ENCODE assay signal across 10 cellular contexts in genomic region chr11:76602431-76602861, GRCh38.
A peak's percentile ranks its signal among the peaks of the same experiment; 100 is the strongest.
DNase-seq lines count a peak whose midpoint lies in the region; ATAC-seq and TF ChIP-seq lines count a peak whose summit lies in the region.
"Had no signal": no experiment of that assay in that cellular context is flagged by ENCODE, and none has a peak within 500 bp of the region (broad histone marks: within the 10 kb centered on the region; RNA-seq: fewer than 3 reads in every experiment).

No MANE protein-coding gene starts in this region.

- DNase-seq in HUDEP-2 (lab: John Stamatoyannopoulos, UW; ENCODE audit: unreplicated experiment in 76 of 76) (peak in 71 of 76 experiments; percentile 10 to 83 (median 62)), cardiac fibroblast (ENCODE audit: low read depth in 2 of 2) (peak; percentile 47 to 85), iPS-NIHi7 (ENCODE audit: extremely low spot score) (peak; percentile 6), DMS79 treated with DMSO at 0.1 percent for 48 hours (lab: John Stamatoyannopoulos, UW) (no peak), activated gamma-delta T cell (lab: John Stamatoyannopoulos, UW) (no peak), NCI-H1694 treated with DMSO at 0.1 percent for 48 hours (lab: John Stamatoyannopoulos, UW) (no peak)
- DNase-seq in stimulated activated CD8-positive, alpha-beta memory T cell treated with anti-CD3 and anti-CD28 coated beads, Interleukin-4, amount 100 ng/mL, for 48 hours: peak; percentile 17
- DNase-seq: H9 had no signal

- TF ChIP-seq CTCF in cardiac fibroblast (IDR thresholded peaks at IDR 0.05; ENCODE audit: low read depth, low read length): no peak

- no peak overlapping the region for H3K4me3 ChIP-seq in cardiac fibroblast (replicated peaks in 1 of 2; ENCODE audit: low read depth in 2 of 2, low read length in 2 of 2)
- H3K4me3 ChIP-seq: neural progenitor cell had no signal

- no peak for ATAC-seq in HG02884 (IDR thresholded peaks at IDR 0.05; ENCODE audit: unreplicated experiment)

Comparison
In these comparisons a context has a peak if more than half of its experiments do, and no peak if none do; other contexts are left out.
1. DNase-seq: peak in HUDEP-2 (71 of 76), cardiac fibroblast (2 of 2), iPS-NIHi7 (single experiment) and stimulated activated CD8-positive, alpha-beta memory T cell treated with anti-CD3 and anti-CD28 coated beads, Interleukin-4, amount 100 ng/mL, for 48 hours (single experiment); none in DMS79 treated with DMSO at 0.1 percent for 48 hours (single experiment), activated gamma-delta T cell (single experiment) and NCI-H1694 treated with DMSO at 0.1 percent for 48 hours (single experiment).